Comparison of ENCODE assay signal across 10 cellular contexts in the genomic region with DNA sequence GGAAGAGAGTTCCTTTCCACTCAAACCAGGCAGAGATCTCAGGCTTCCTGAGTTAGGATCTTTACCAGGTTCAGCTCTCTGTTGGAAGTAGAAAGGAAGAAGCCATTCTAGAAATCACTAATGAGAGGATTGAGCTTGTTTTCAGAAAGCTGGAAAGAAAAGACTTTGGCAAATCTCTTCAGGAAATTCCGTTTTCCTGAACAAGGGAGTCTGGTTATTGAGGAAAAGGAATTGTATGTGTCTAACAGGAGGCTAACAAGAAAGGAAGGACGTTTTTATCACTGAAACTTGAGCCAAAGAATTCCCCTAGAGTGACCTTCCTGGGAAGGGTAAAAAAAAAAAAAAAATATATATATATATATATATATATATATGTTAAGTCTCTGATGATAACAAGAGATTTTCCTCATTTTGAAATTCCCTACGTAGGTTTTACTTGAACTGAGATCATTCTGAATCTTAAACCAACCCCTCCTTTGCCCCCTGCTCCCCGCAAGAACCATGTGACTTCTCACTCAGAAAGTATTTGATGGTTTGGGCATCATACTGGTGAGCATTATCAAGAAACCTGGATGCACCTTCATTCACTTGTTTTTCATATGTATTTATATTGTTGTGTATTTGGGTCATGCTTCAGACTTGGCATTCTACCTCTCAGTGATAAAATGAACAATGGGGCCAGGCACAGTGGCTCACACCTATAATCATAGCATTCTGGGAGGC.
DNase-seq lines count a peak whose midpoint lies in the region; ATAC-seq and TF ChIP-seq lines count a peak whose summit lies in the region.
"Had no signal": no experiment of that assay in that cellular context is flagged by ENCODE, and none has a peak within 500 bp of the region (broad histone marks: within the 10 kb centered on the region; RNA-seq: fewer than 3 reads in every experiment).

No MANE protein-coding gene starts in this region.

- peak overlapping the region; percentile 81 for H2AK5ac ChIP-seq in mesendoderm (ENCODE audit: low read length)

- peak overlapping the region; percentile 76 for H3K56ac ChIP-seq in mesendoderm (ENCODE audit: low read length)

- H3F3A ChIP-seq in MM.1S (ENCODE audit: insufficient read depth, low read length) = peaks cover 15% of the 10 kb centered on the region

- H3K9ac ChIP-seq in MM.1S (ENCODE audit: low read length) (no peak overlapping the region), mesendoderm (ENCODE audit: low read length) (peak overlapping the region; percentile 52)

- DNase-seq in MM.1S = no peak
- no peak for DNase-seq in breast epithelium (ENCODE audit: low spot score in 2 of 2)
- DNase-seq in mesendoderm = no peak
- no peak for DNase-seq in substantia nigra (lab: John Stamatoyannopoulos, UW)
- no peak for DNase-seq in kidney glomerular epithelial cell (lab: John Stamatoyannopoulos, UW)
- DNase-seq in C1 segment of cervical spinal cord (lab: John Stamatoyannopoulos, UW) = no peak
- no peak for DNase-seq in sciatic nerve (ENCODE audit: low spot score)
- DNase-seq: activated naive CD8-positive, alpha-beta T cell treated with anti-CD3 and anti-CD28 coated beads, Interleukin-2, amount 10 ng/mL, durations not matched to agents 7 days and 5 days; DMS79 had no signal

- peaks cover 93% of the 10 kb centered on the region for H3K79me2 ChIP-seq in MM.1S (ENCODE audit: low read length)
- H3K79me2 ChIP-seq in mesendoderm (ENCODE audit: control insufficient read depth, insufficient read depth, low read length) = peaks cover 18% of the 10 kb centered on the region

- TF ChIP-seq POLR2A in breast epithelium (IDR thresholded peaks at IDR 0.05) = no peak

- H3K36me3 ChIP-seq in MM.1S (replicated peaks; ENCODE audit: insufficient read depth, low read length) (peaks cover 4% of the 10 kb centered on the region; the same call in 1 of the 2 replicates), breast epithelium (no peaks in the 10 kb centered on the region), mesendoderm (ENCODE audit: control insufficient read depth, insufficient read depth, low read length) (no peaks in the 10 kb centered on the region)

- H3K4me2 ChIP-seq in MM.1S (ENCODE audit: low read depth, low read length) (no peak overlapping the region), mesendoderm (ENCODE audit: low read length) (no peak overlapping the region)

- TF ChIP-seq CTCF in MM.1S (IDR thresholded peaks at IDR 0.05; ENCODE audit: low read length) (no peak), breast epithelium (IDR thresholded peaks at IDR 0.05) (no peak)

- H3K23ac ChIP-seq in mesendoderm (ENCODE audit: low read length) = no peak overlapping the region

- H2BK120ac ChIP-seq in mesendoderm (ENCODE audit: low read depth, low read length) = peak overlapping the region; percentile 97

- peak overlapping the region; percentile 99 for H3K18ac ChIP-seq in mesendoderm (ENCODE audit: low read length)

- peak overlapping the region; percentile 98 for H3K4ac ChIP-seq in mesendoderm (ENCODE audit: low read depth, low read length)

- intact Hi-C loops in breast epithelium (cut with DNase I; ENCODE audit: low total_unique reads) = no loop called here
- intact Hi-C loops in sciatic nerve (cut with DNase I) = no loop called here

- H2AFZ ChIP-seq in MM.1S (ENCODE audit: low read length) = no peak overlapping the region

- no peaks in the 10 kb centered on the region for H3K27me3 ChIP-seq in MM.1S (replicated peaks; ENCODE audit: insufficient read depth, low read length)
- H3K27me3 ChIP-seq in breast epithelium = no peaks in the 10 kb centered on the region
- no peaks in the 10 kb centered on the region for H3K27me3 ChIP-seq in mesendoderm (ENCODE audit: insufficient read depth, low read length, poor library complexity)

- H3K4me3 ChIP-seq in MM.1S (ENCODE audit: low read length) = no peak overlapping the region
- no peak overlapping the region for H3K4me3 ChIP-seq in breast epithelium
- no peak overlapping the region for H3K4me3 ChIP-seq in mesendoderm (ENCODE audit: low read length)

- H3K9me2 ChIP-seq in MM.1S (replicated peaks; ENCODE audit: insufficient read depth, low read length) = no peaks in the 10 kb centered on the region

- H2BK15ac ChIP-seq in mesendoderm (replicated peaks; ENCODE audit: low read depth) = peak overlapping the region; percentile 80

- ATAC-seq in GM21447 (IDR thresholded peaks at IDR 0.05; ENCODE audit: unreplicated experiment) (no peak), sciatic nerve (no peak)

- H3K9me3 ChIP-seq in MM.1S (replicated peaks; ENCODE audit: insufficient read depth, low read length) (no peaks in the 10 kb centered on the region), breast epithelium (no peaks in the 10 kb centered on the region)

- peak overlapping the region; percentile 70 for H4K8ac ChIP-seq in mesendoderm (ENCODE audit: low read depth, low read length)

- H3K4me1 ChIP-seq in MM.1S (ENCODE audit: low read length) (peaks cover 58% of the 10 kb centered on the region), breast epithelium (peaks cover 3 to 33% of the 10 kb centered on the region in 2 donors), mesendoderm (ENCODE audit: control insufficient read depth, low read depth, low read length) (peaks cover 34% of the 10 kb centered on the region)

- H3K27ac ChIP-seq in MM.1S (ENCODE audit: low read length) (0 out of 2 replicates have a peak overlapping the region, but pooled peaks have one; percentile 18), breast epithelium (peak overlapping the region; percentile 30 to 45), mesendoderm (ENCODE audit: low read depth, low read length) (peak overlapping the region; percentile 95), substantia nigra (ENCODE audit: low read depth, low read length, poor library complexity, severe bottlenecking) (peak overlapping the region; percentile 68)

- peaks cover 6% of the 10 kb centered on the region for H3K79me1 ChIP-seq in mesendoderm (ENCODE audit: low read length)

- no peak overlapping the region for H4K5ac ChIP-seq in mesendoderm (ENCODE audit: low read length)

- no peaks in the 10 kb centered on the region for H4K20me1 ChIP-seq in MM.1S (ENCODE audit: insufficient read depth, low read length)

- H2BK5ac ChIP-seq in mesendoderm (ENCODE audit: low read length) = peak overlapping the region; percentile 94

- no CpG with 5 or more reads among the region's 4 CpGs for WGBS in mesendoderm (ENCODE audit: extremely low coverage, insufficient coverage, low lambda C conversion rate)

Comparison
In these comparisons a context has a peak if more than half of its experiments do, and no peak if none do; other contexts are left out.
1. H3K27ac ChIP-seq: peak in every context shown above with its lines; median percentile 95 in mesendoderm; 68 in substantia nigra; 38 in breast epithelium; 18 in MM.1S.